Comparison of ENCODE assay signal across 14 cellular contexts in genomic region chr15:50627351-50628055, GRCh38. TPM values are rescaled to one million over a fixed set of nuclear protein-coding genes. Genes with fewer than 3 reads are reported as not detected.
DNase-seq lines count a peak whose midpoint lies in the region; ATAC-seq and TF ChIP-seq lines count a peak whose summit lies in the region.
"Had no signal": no experiment of that assay in that cellular context is flagged by ENCODE, and none has a peak within 500 bp of the region (broad histone marks: within the 10 kb centered on the region; RNA-seq: fewer than 3 reads in every experiment).

No MANE protein-coding gene starts in this region.

- H3K27me3 ChIP-seq in IMR-90 (ENCODE audit: control insufficient read depth, insufficient read depth, low read length) = no peaks in the 10 kb centered on the region
- H3K27me3 ChIP-seq: SJCRH30 had no signal

- no peak overlapping the region for H2BK15ac ChIP-seq in IMR-90 (ENCODE audit: low read depth, low read length)

- H3K18ac ChIP-seq in IMR-90 (ENCODE audit: low read depth, low read length) = no peak overlapping the region

- H3K27ac ChIP-seq in IMR-90 (ENCODE audit: insufficient read depth, low read length) (no peak overlapping the region), caudate nucleus (ENCODE audit: low read depth, low read length) (peak overlapping the region; percentile 32)
- H3K27ac ChIP-seq: epithelial cell of prostate, SJCRH30 had no signal

- H2BK120ac ChIP-seq in IMR-90 (ENCODE audit: low read depth, low read length) = peak overlapping the region; percentile 14; the same call in 1 of the 2 replicates

- H3K4me2 ChIP-seq in IMR-90 (ENCODE audit: low read depth, low read length) = peak overlapping the region; percentile 19; the same call in 1 of the 2 replicates

- peaks cover 1% of the 10 kb centered on the region for H3K4me1 ChIP-seq in IMR-90 (ENCODE audit: control insufficient read depth, insufficient read depth, low read length)
- H3K4me1 ChIP-seq: SJCRH30 had no signal

- peak overlapping the region; percentile 5 for H3K27ac Mint-ChIP-seq in T-helper 2 cell treated with Interferon-gamma antibody and Interleukin-4, amounts not matched to agents 5 μg/mL and 100 μg/mL, for 36 hours
- H3K27ac Mint-ChIP-seq in nephron progenitor cell = peak overlapping the region; percentile 38
- no peak overlapping the region for H3K27ac Mint-ChIP-seq in WTC11

- intact Hi-C loops in IMR-90 (cut with micrococcal nuclease) = no loop called here

- no peaks in the 10 kb centered on the region for H3K27me3 Mint-ChIP-seq in T-helper 2 cell treated with Interferon-gamma antibody and Interleukin-4, amounts not matched to agents 5 μg/mL and 100 μg/mL, for 36 hours (ENCODE audit: low read depth)
- no peaks in the 10 kb centered on the region for H3K27me3 Mint-ChIP-seq in nephron progenitor cell (ENCODE audit: low read depth, poor library complexity)
- H3K27me3 Mint-ChIP-seq in WTC11 (ENCODE audit: low read depth) = no peaks in the 10 kb centered on the region

- H2BK5ac ChIP-seq in IMR-90 (ENCODE audit: low read depth, low read length, poor library complexity, severe bottlenecking) = peak overlapping the region; percentile 51

- 20% methylated on average over 1 of the region's 4 CpGs; no CpG with 5 or more reads in 1 of the 2 experiments for WGBS in IMR-90 (ENCODE audit: extremely low coverage in 2 of 2, insufficient read length in 1 of 2), 2 experiments

- H3K4ac ChIP-seq in IMR-90 (ENCODE audit: low read depth, low read length) = no peak overlapping the region

- peaks cover 18% of the 10 kb centered on the region for H3K36me3 ChIP-seq in IMR-90 (ENCODE audit: control insufficient read depth, insufficient read depth, low read length)

- no peak overlapping the region for H4K91ac ChIP-seq in IMR-90 (ENCODE audit: insufficient read depth, low read depth, low read length)

- no peak overlapping the region for H4K5ac ChIP-seq in IMR-90 (ENCODE audit: low read depth, low read length)

- H3K4me3 Mint-ChIP-seq in T-helper 2 cell treated with Interferon-gamma antibody and Interleukin-4, amounts not matched to agents 5 μg/mL and 100 μg/mL, for 36 hours = no peak overlapping the region
- H3K4me3 Mint-ChIP-seq in nephron progenitor cell (no peak overlapping the region), WTC11 (no peak overlapping the region)

- CTCF ChIA-PET in IMR-90 (lab: Yijun Ruan, JAX) (interaction anchor here (0.6 to 0.8 kb wide), 2 partner anchors 202 to 249 kb away, joined by 3 to 4 read pairs; no protein-coding TSS in a partner anchor), WTC11 (lab: Charles Lee) (no interaction called here)

- ATAC-seq in IMR-90 (ENCODE audit: low read depth) (peak; percentile 94), WTC11 (no peak)

- no TSS peak for BruUV-seq in IMR-90 (replicated peaks; lab: Mats Ljungman, UMichigan)

- H2AFZ ChIP-seq in IMR-90 (replicated peaks; ENCODE audit: low read length, poor library complexity) = no peak overlapping the region

- no peak overlapping the region for H2AK5ac ChIP-seq in IMR-90 (ENCODE audit: low read depth, low read length)

- dilution Hi-C loops in IMR-90 (cut with HindIII; ENCODE audit: low sequenced_read_pairs, unreplicated experiment) = no loop called here

- H2AK9ac ChIP-seq in IMR-90 (replicated peaks; ENCODE audit: low read depth, low read length, poor library complexity) = no peak overlapping the region

- no peak overlapping the region for H3K56ac ChIP-seq in IMR-90 (ENCODE audit: extremely low read depth, insufficient read depth, low read length)

- TF ChIP-seq CTCF in IMR-90 (conservative IDR thresholded peaks at IDR 0.05; ENCODE audit: low read depth, low read length) (no peak), nephron progenitor cell (IDR thresholded peaks at IDR 0.05) (no peak), WTC11 (IDR thresholded peaks at IDR 0.05) (no peak)

- in situ Hi-C loops in IMR-90 (cut with MboI; ENCODE audit: low sequenced_read_pairs) = no loop called here

- DNase-seq in T-helper 2 cell treated with Interferon-gamma antibody and Interleukin-4, amounts not matched to agents 5 μg/mL and 100 μg/mL, for 36 hours (ENCODE audit: low spot score) = no peak
- DNase-seq in T-helper 2 cell (no peak), IMR-90 (peak; percentile 50), caudate nucleus (lab: John Stamatoyannopoulos, UW) (no peak), nephron progenitor cell (no peak), superior temporal gyrus (ENCODE audit: extremely low spot score) (no peak), NCI-H446 (lab: John Stamatoyannopoulos, UW) (no peak), WTC11 (ENCODE audit: low spot score) (no peak)
- DNase-seq: activated CD4-positive, alpha-beta T cell treated with anti-CD3 and anti-CD28 coated beads, Interleukin-2, amount 50 U/mL, for 1 hour; aorta; NCI-H510A; SJCRH30; stimulated activated CD4-positive, alpha-beta T cell treated with anti-CD3 and anti-CD28 coated beads, Interleukin-15, amount 100 ng/mL, for 24 hours had no signal

- no peaks in the 10 kb centered on the region for H3K9me3 Mint-ChIP-seq in T-helper 2 cell treated with Interferon-gamma antibody and Interleukin-4, amounts not matched to agents 5 μg/mL and 100 μg/mL, for 36 hours
- H3K9me3 Mint-ChIP-seq in nephron progenitor cell = no peaks in the 10 kb centered on the region
- H3K9me3 Mint-ChIP-seq in WTC11 = no peaks in the 10 kb centered on the region

- POLR2A ChIA-PET in IMR-90 (lab: Charles Lee; ENCODE audit: unreplicated experiment) = no interaction called here
- POLR2A ChIA-PET in WTC11 (lab: Charles Lee) = no interaction called here

- no peaks in the 10 kb centered on the region for H4K20me1 ChIP-seq in IMR-90 (ENCODE audit: insufficient read depth, low read length)

- H3K14ac ChIP-seq in IMR-90 (replicated peaks; ENCODE audit: low read depth, low read length) = no peak overlapping the region

- H2BK20ac ChIP-seq in IMR-90 (ENCODE audit: low read depth, low read length) = 0 out of 2 replicates have a peak overlapping the region, but pooled peaks have one; percentile 22

- peak overlapping the region in 1 of 2 experiments; percentile 28; a peak in 1 of 4 replicates for H4K8ac ChIP-seq in IMR-90 (ENCODE audit: low read depth in 2 of 2, low read length in 2 of 2)

- peaks cover 7% of the 10 kb centered on the region; the same call in 1 of the 2 replicates for H3K9me1 ChIP-seq in IMR-90 (ENCODE audit: insufficient read depth, low read length)

- H3K9ac ChIP-seq in IMR-90 (ENCODE audit: low read depth, low read length) = no peak overlapping the region; the same call in 1 of the 2 replicates

- H3K4me1 Mint-ChIP-seq in T-helper 2 cell treated with Interferon-gamma antibody and Interleukin-4, amounts not matched to agents 5 μg/mL and 100 μg/mL, for 36 hours (ENCODE audit: low read depth) = peaks cover 10% of the 10 kb centered on the region
- H3K4me1 Mint-ChIP-seq in nephron progenitor cell (no peaks in the 10 kb centered on the region), WTC11 (no peaks in the 10 kb centered on the region)

- no peak for TF ChIP-seq RAD21 in IMR-90 (IDR thresholded peaks at IDR 0.05; ENCODE audit: low read length)

- H3K4me3 ChIP-seq in IMR-90 (ENCODE audit: insufficient read depth, low read depth, low read length) = no peak overlapping the region
- H3K4me3 ChIP-seq: SJCRH30 had no signal

- no peak for TF ChIP-seq POLR2A in IMR-90 (IDR thresholded peaks at IDR 0.05; ENCODE audit: low read depth, low read length)

- H3K23ac ChIP-seq in IMR-90 (ENCODE audit: low read depth, low read length) = no peak overlapping the region; the same call in 1 of the 2 replicates

- H3K36me3 Mint-ChIP-seq in T-helper 2 cell treated with Interferon-gamma antibody and Interleukin-4, amounts not matched to agents 5 μg/mL and 100 μg/mL, for 36 hours (ENCODE audit: low read depth) = peaks cover 46% of the 10 kb centered on the region
- H3K36me3 Mint-ChIP-seq in nephron progenitor cell (ENCODE audit: low read depth) (peaks cover 32% of the 10 kb centered on the region), WTC11 (peaks cover 2% of the 10 kb centered on the region; the same call in 1 of the 2 replicates)

- peaks cover 3 to 16% of the 10 kb centered on the region in 2 experiments; a peak in 2 of 4 replicates for H3K79me1 ChIP-seq in IMR-90 (ENCODE audit: low read depth in 1 of 2, low read length in 2 of 2)

- no peaks in the 10 kb centered on the region for H3K9me3 ChIP-seq in IMR-90 (ENCODE audit: control insufficient read depth, insufficient read depth, low read length)
- H3K9me3 ChIP-seq: SJCRH30 had no signal

TF ChIP-seq in IMR-90, 13 proteins besides CTCF, POLR2A, EP300 and RAD21 (continues in another document):
- no peak for TF ChIP-seq USF2 (IDR thresholded peaks at IDR 0.05; ENCODE audit: low read depth, low read length)
- TF ChIP-seq CHD1 (IDR thresholded peaks at IDR 0.05; ENCODE audit: low read depth, low read length) = no peak
- no peak for TF ChIP-seq MAFK (IDR thresholded peaks at IDR 0.05; ENCODE audit: low read depth, low read length)
- TF ChIP-seq CEBPB (IDR thresholded peaks at IDR 0.05; ENCODE audit: low read depth, low read length) = no peak
- TF ChIP-seq NFE2L2 (IDR thresholded peaks at IDR 0.05; ENCODE audit: low read depth, low read length) = no peak

RNA-seq across cellular contexts. Expression of gene TRPM7, which starts 59.1 kb away (rescaled TPM):
- 27.8 and 49.4 TPM in 2 replicates for total RNA-seq in IMR-90 (2012; rRNA removed)
- polyA plus RNA-seq in IMR-90 (2012; rRNA removed) = 6.9 and 10.6 TPM in 2 replicates
- 0.86 and 1.2 TPM in 2 replicates for polyA plus RNA-seq in IMR-90 (2012; cell fraction: cytosol; rRNA removed)
- 2.1 and 18.4 TPM in 2 replicates for polyA plus RNA-seq in IMR-90 (2012; cell fraction: nucleus; rRNA removed; ENCODE audit: low replicate concordance)
- total RNA-seq in WTC11 (2021) = 24.0 to 28.1 TPM (median 26.2 TPM) in 3 replicates
